ENCODE assay signal across 8 cellular contexts in the genomic region with DNA sequence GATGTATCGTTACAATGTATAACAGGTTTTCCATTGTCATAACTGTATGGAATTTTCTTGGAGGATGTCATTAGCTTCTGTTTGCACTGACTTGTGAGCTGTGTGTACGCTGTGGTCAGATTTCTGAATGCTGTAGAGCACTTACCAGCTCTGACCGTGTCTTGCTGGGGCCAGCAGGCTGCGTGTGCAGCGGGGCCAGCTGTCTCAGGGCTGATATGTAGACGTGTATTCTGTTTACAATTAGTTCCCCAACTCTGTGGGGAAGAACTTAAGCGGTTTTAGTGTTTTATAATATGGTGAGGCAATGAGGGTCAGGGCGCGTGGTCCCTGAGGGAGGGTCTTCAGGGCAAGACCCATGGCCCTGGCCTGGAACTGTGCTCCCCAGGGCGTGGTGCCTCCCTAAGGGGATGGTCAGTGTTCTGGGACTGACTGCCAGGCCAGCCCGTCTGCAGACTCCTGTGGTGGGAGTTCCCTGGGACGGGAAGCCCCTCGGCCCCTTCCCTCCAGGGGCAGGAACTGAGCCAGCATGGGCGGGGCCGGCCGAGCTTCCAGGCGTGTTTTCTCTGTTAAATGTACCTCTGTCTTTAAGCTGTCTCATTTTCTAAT. TPM values are rescaled to one million over a fixed set of nuclear protein-coding genes. Genes with fewer than 3 reads are reported as not detected.
DNase-seq lines count a peak whose midpoint lies in the region; ATAC-seq and TF ChIP-seq lines count a peak whose summit lies in the region.

No MANE protein-coding gene starts in this region.

- DNase-seq in DMS79 (lab: John Stamatoyannopoulos, UW) (peak; percentile 56), RWPE2 (ENCODE audit: low spot score) (no peak), fibroblast of villous mesenchyme (ENCODE audit: low read depth) (peak; percentile 87), progenitor cell of endocrine pancreas (ENCODE audit: low spot score, unreplicated experiment) (no peak), PC-9 (no peak), NCI-H2227 (lab: John Stamatoyannopoulos, UW; ENCODE audit: unreplicated experiment) (no peak)
- no peak for DNase-seq in activated CD4-positive, CD25-positive, alpha-beta regulatory T cell (lab: John Stamatoyannopoulos, UW)

- no peak overlapping the region for H3K4me3 Mint-ChIP-seq in progenitor cell of endocrine pancreas (ENCODE audit: low read depth)

- H3K27ac Mint-ChIP-seq in progenitor cell of endocrine pancreas = peak overlapping the region; percentile 87

- intact Hi-C loops in PC-9 (cut with micrococcal nuclease; ENCODE audit: unreplicated experiment) = no loop called here

- H3K27me3 Mint-ChIP-seq in progenitor cell of endocrine pancreas = no peaks in the 10 kb centered on the region

- no peak for TF ChIP-seq CTCF in RWPE2 (IDR thresholded peaks at IDR 0.05; ENCODE audit: poor library complexity, severe bottlenecking)
- no peak for TF ChIP-seq CTCF in fibroblast of villous mesenchyme (IDR thresholded peaks at IDR 0.05; ENCODE audit: insufficient read depth, low read depth, low read length)
- TF ChIP-seq CTCF in progenitor cell of endocrine pancreas (IDR thresholded peaks at IDR 0.05; ENCODE audit: unreplicated experiment) = no peak
- TF ChIP-seq CTCF in PC-9 (conservative IDR thresholded peaks at IDR 0.05) = no peak

- no peaks in the 10 kb centered on the region for H3K9me2 ChIP-seq in PC-9 (ENCODE audit: insufficient read depth)

- H3K36me3 ChIP-seq in RWPE2 (ENCODE audit: low read depth) (peaks cover 95% of the 10 kb centered on the region), PC-9 (ENCODE audit: low read depth) (peaks cover 36% of the 10 kb centered on the region)

- H3K79me2 ChIP-seq in PC-9 (ENCODE audit: low read depth) = no peaks in the 10 kb centered on the region

- peaks cover 56% of the 10 kb centered on the region for H4K20me1 ChIP-seq in PC-9 (ENCODE audit: insufficient read depth)

- H2AFZ ChIP-seq in PC-9 = no peak overlapping the region

- peaks cover 17% of the 10 kb centered on the region for H3K4me1 ChIP-seq in RWPE2 (ENCODE audit: insufficient read depth, poor library complexity, severe bottlenecking)
- peaks cover 15% of the 10 kb centered on the region for H3K4me1 ChIP-seq in PC-9 (replicated peaks; ENCODE audit: insufficient read depth)

- H3K27ac ChIP-seq in RWPE2 (ENCODE audit: poor library complexity, severe bottlenecking) (no peak overlapping the region), PC-9 (no peak overlapping the region)

- peak; percentile 3; the same call in 1 of the 3 replicates for ATAC-seq in RWPE2 (ENCODE audit: low read depth)
- no peak for ATAC-seq in HG03342 (IDR thresholded peaks at IDR 0.05; ENCODE audit: unreplicated experiment)

- POLR2A ChIA-PET in PC-9 (lab: Charles Lee; ENCODE audit: unreplicated experiment) = interaction anchor here (0.5 to 0.6 kb wide), 2 partner anchors 35 to 132 kb away, joined by 7 to 8 read pairs; no protein-coding TSS in a partner anchor

- no peaks in the 10 kb centered on the region for H3K9me3 Mint-ChIP-seq in progenitor cell of endocrine pancreas (ENCODE audit: low read depth)

- H3K4me1 Mint-ChIP-seq in progenitor cell of endocrine pancreas (ENCODE audit: low read depth) = peaks cover 5% of the 10 kb centered on the region

- no peak overlapping the region for H3K4me2 ChIP-seq in PC-9

- H3K9me3 ChIP-seq in RWPE2 (ENCODE audit: severe bottlenecking) = no peaks in the 10 kb centered on the region
- H3K9me3 ChIP-seq in PC-9 (ENCODE audit: insufficient read depth, low read depth) = no peaks in the 10 kb centered on the region

- H3K36me3 Mint-ChIP-seq in progenitor cell of endocrine pancreas (ENCODE audit: insufficient read depth) = peaks cover 4% of the 10 kb centered on the region

- H3K27me3 ChIP-seq in RWPE2 (ENCODE audit: insufficient read depth, poor library complexity, severe bottlenecking) (no peaks in the 10 kb centered on the region), PC-9 (ENCODE audit: insufficient read depth, low read depth) (no peaks in the 10 kb centered on the region)

- peaks cover 69% of the 10 kb centered on the region for H3F3A ChIP-seq in PC-9 (ENCODE audit: insufficient read depth, low read depth)

- CTCF ChIA-PET in PC-9 (lab: Charles Lee) = no interaction called here

- H3K4me3 ChIP-seq in RWPE2 (ENCODE audit: severe bottlenecking) (no peak overlapping the region), fibroblast of villous mesenchyme (ENCODE audit: low read depth, low read length) (no peak overlapping the region), PC-9 (no peak overlapping the region)

- BruUV-seq in PC-9 (replicated peaks; lab: Mats Ljungman, UMichigan) = no TSS peak

RNA-seq across cellular contexts. Expression of a gene that starts 18.7 kb away (rescaled TPM):
- total RNA-seq in fibroblast of villous mesenchyme = 10.0 and 11.7 TPM in 2 replicates
- 25.7 and 30.2 TPM in 2 replicates for total RNA-seq in progenitor cell of endocrine pancreas
- total RNA-seq in PC-9 (2021) = 64.1 and 65.1 TPM in 2 replicates

RNA-seq across cellular contexts. Expression of a gene that starts 19.0 kb away (rescaled TPM):
- total RNA-seq in fibroblast of villous mesenchyme (35.1 and 53.5 TPM in 2 replicates), progenitor cell of endocrine pancreas (47.2 and 52.5 TPM in 2 replicates), PC-9 (2021) (93.3 and 118 TPM in 2 replicates)

Comparison
In these comparisons a context has a peak if more than half of its experiments do, and no peak if none do; other contexts are left out.
1. DNase-seq: peak in DMS79 (single experiment) and fibroblast of villous mesenchyme (single experiment); none in RWPE2 (single experiment), progenitor cell of endocrine pancreas (single experiment), activated CD4-positive, CD25-positive, alpha-beta regulatory T cell (0 of 4), PC-9 (0 of 2) and NCI-H2227 (single experiment).